In genomic region chr14:61749867-61750266, GRCh38 we compare ENCODE assay signal across 9 cellular contexts. TPM values are rescaled to one million over a fixed set of nuclear protein-coding genes. Genes with fewer than 3 reads are reported as not detected.
DNase-seq lines count a peak whose midpoint lies in the region; ATAC-seq and TF ChIP-seq lines count a peak whose summit lies in the region.
"Had no signal": no experiment of that assay in that cellular context is flagged by ENCODE, and none has a peak within 500 bp of the region (broad histone marks: within the 10 kb centered on the region; RNA-seq: fewer than 3 reads in every experiment).

No MANE protein-coding gene starts in this region.

- POLR2A ChIA-PET in HEK293 (lab: Yijun Ruan, JAX) = interaction anchor here (1.4 to 7.3 kb wide), 2 partner anchors 13 to 55 kb away, joined by 8 to 56 read pairs; partner anchors contain the start of genes HIF1A and SNAPC1

- H2AFZ ChIP-seq in ACC112 (ENCODE audit: low read length, unreplicated experiment) = no peak overlapping the region

- TF ChIP-seq CTCF in HEK293 (tag by site-specific recombination; IDR thresholded peaks at IDR 0.05) = no peak

- H3K4me1 ChIP-seq in ACC112 (ENCODE audit: control insufficient read depth, insufficient read depth, low read length, unreplicated experiment) (peaks cover 68% of the 10 kb centered on the region), HEK293 (ENCODE audit: control insufficient read depth, insufficient read depth, low read length) (peaks cover 26% of the 10 kb centered on the region)

- H3K27me3 ChIP-seq in ACC112 (ENCODE audit: insufficient read depth, low read length) = no peaks in the 10 kb centered on the region
- H3K27me3 ChIP-seq: Peyer's patch had no signal

- DNase-seq in RKO (ENCODE audit: low spot score) (peak; percentile 40), left ventricle myocardium superior (no peak)
- no peak for DNase-seq in stimulated activated CD4-positive, alpha-beta T cell treated with anti-CD3 and anti-CD28 coated beads, Interleukin-4, amount 100 ng/mL, for 1 hour
- no peak for DNase-seq in central memory CD4-positive, alpha-beta T cell

- H3K36me3 ChIP-seq in ACC112 (ENCODE audit: insufficient read depth, low read length) = peaks cover 69% of the 10 kb centered on the region
- peaks cover 29 to 37% of the 10 kb centered on the region in 2 experiments for H3K36me3 ChIP-seq in HEK293 (ENCODE audit: control insufficient read depth in 2 of 2, insufficient read depth in 1 of 2, low read length in 2 of 2)

- H3K4me3 ChIP-seq in ACC112 (ENCODE audit: low read depth, low read length) (peak overlapping the region; percentile 81), HEK293 (ENCODE audit: low read depth, low read length) (no peak overlapping the region)

- peak; percentile 55 for ATAC-seq in left ventricle myocardium superior
- no peak for ATAC-seq in HG02678 (IDR thresholded peaks at IDR 0.05; ENCODE audit: unreplicated experiment)
- ATAC-seq in HG03045 (IDR thresholded peaks at IDR 0.05; ENCODE audit: unreplicated experiment) = no peak

- CTCF ChIA-PET in HEK293 (lab: Yijun Ruan, JAX) = interaction anchor here (0.6 to 1.4 kb wide), 3 partner anchors 274 to 464 kb away, joined by 3 to 5 read pairs (median 4); no protein-coding TSS in a partner anchor

- intact Hi-C loops in left ventricle myocardium superior (cut with micrococcal nuclease) = loop anchor here (2.0 kb wide), 1 partner anchor 51 kb away; no protein-coding TSS in a partner anchor

- no peaks in the 10 kb centered on the region for H3K9me3 ChIP-seq in HEK293 (ENCODE audit: control insufficient read depth, insufficient read depth, low read depth, low read length)
- H3K9me3 ChIP-seq: Peyer's patch had no signal

- H3K27ac ChIP-seq in ACC112 (ENCODE audit: low read depth, low read length) (peak overlapping the region; percentile 82), HEK293 (ENCODE audit: extremely low read depth, low read depth, low read length) (no peak overlapping the region)

- peaks cover 50% of the 10 kb centered on the region for H3K79me2 ChIP-seq in ACC112 (ENCODE audit: control insufficient read depth, insufficient read depth, low read length, unreplicated experiment)

TF ChIP-seq in HEK293, 187 proteins besides CTCF, POLR2A, EP300 and RAD21 (continues in another document):
- TF ChIP-seq AEBP2 (tag by site-specific recombination; IDR thresholded peaks at IDR 0.05; ENCODE audit: borderline replicate concordance) (no peak), ZNF692 (tag by site-specific recombination; IDR thresholded peaks at IDR 0.05) (0 out of 2 replicates have a peak, but pooled peaks have one; percentile 31), ZBTB10 (tag by site-specific recombination; IDR thresholded peaks at IDR 0.05) (no peak), ZNF843 (tag by site-specific recombination; IDR thresholded peaks at IDR 0.05) (peak; percentile 95), ZNF624 (tag by site-specific recombination; IDR thresholded peaks at IDR 0.05) (no peak), ZBTB7A (tag by site-specific recombination; IDR thresholded peaks at IDR 0.05; ENCODE audit: low read depth) (no peak), REST (tag by site-specific recombination; IDR thresholded peaks at IDR 0.05) (peak; percentile 49), ZNF248 (tag by site-specific recombination; IDR thresholded peaks at IDR 0.05) (no peak), ZNF580 (tag by site-specific recombination; IDR thresholded peaks at IDR 0.05) (peak; percentile 88), SCRT1 (tag by site-specific recombination; IDR thresholded peaks at IDR 0.05; ENCODE audit: borderline replicate concordance) (no peak), SP3 (tag by site-specific recombination; IDR thresholded peaks at IDR 0.05) (no peak), ZNF555 (tag by site-specific recombination; conservative IDR thresholded peaks at IDR 0.05) (no peak), IKZF3 (tag by site-specific recombination; IDR thresholded peaks at IDR 0.05) (peak; percentile 90), ZNF324 (tag by site-specific recombination; IDR thresholded peaks at IDR 0.05) (no peak), KLF1 (tag by site-specific recombination; IDR thresholded peaks at IDR 0.05) (peak; percentile 86), ZNF335 (tag by site-specific recombination; conservative IDR thresholded peaks at IDR 0.05) (no peak), ZNF202 (tag by site-specific recombination; IDR thresholded peaks at IDR 0.05; ENCODE audit: borderline replicate concordance) (no peak), GLI4 (tag by site-specific recombination; IDR thresholded peaks at IDR 0.05) (no peak), ZNF140 (tag by site-specific recombination; IDR thresholded peaks at IDR 0.05) (no peak), ZNF221 (tag by site-specific recombination; IDR thresholded peaks at IDR 0.05; ENCODE audit: borderline replicate concordance) (no peak), ZBTB8A (tag by site-specific recombination; IDR thresholded peaks at IDR 0.05) (peak; percentile 35), ZNF521 (tag by site-specific recombination; IDR thresholded peaks at IDR 0.05) (no peak), ZXDB (tag by site-specific recombination; IDR thresholded peaks at IDR 0.05) (peak; percentile 76)

RNA-seq across cellular contexts. Expression of gene SNAPC1, which starts 12.4 kb away (rescaled TPM):
- 14.5 TPM for total RNA-seq in left ventricle myocardium superior

RNA-seq across cellular contexts. Expression of gene HIF1A, which starts 54.6 kb away (rescaled TPM):
- 55.0 TPM for total RNA-seq in left ventricle myocardium superior
